ENCODE assay signal across 8 cellular contexts in genomic region chr5:55172937-55173695, GRCh38. TPM values are rescaled to one million over a fixed set of nuclear protein-coding genes. Genes with fewer than 3 reads are reported as not detected.
DNase-seq lines count a peak whose midpoint lies in the region; TF ChIP-seq lines count a peak whose summit lies in the region.

A gene with protein sequence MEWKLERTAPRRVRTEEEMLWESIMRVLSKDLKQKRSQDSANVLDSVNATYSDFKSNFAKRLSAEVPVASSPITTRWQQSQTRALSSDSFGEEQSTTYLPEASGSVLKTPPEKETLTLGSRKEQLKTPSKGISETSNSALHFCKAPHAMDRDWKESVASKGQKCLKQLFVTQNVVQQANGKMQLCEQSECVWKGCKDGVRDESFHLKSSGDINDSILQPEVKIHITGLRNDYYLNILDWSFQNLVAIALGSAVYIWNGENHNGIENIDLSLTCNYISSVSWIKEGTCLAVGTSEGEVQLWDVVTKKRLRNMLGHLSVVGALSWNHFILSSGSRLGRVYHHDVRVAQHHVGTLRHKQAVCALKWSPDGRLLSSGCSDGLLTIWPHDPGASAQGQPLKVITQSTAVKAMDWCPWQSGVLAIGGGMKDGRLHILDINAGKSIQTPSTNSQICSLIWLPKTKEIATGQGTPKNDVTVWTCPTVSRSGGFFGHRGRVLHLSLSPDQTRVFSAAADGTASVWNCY (minus strand): TSS chr5:55173177. CDS start chr5:55173000, 177 bp downstream.

- H3K4me1 ChIP-seq in SJCRH30 (no peaks in the 10 kb centered on the region), parathyroid adenoma (peaks cover 3% of the 10 kb centered on the region), thyroid gland (peaks cover 13 to 19% of the 10 kb centered on the region in 2 donors)

- H3K4me3 Mint-ChIP-seq in glutamatergic neuron (ENCODE audit: unreplicated experiment), result peak within 1 kb of the TSS; percentile 97

- no peak within 1 kb of the TSS for H3K9ac ChIP-seq in parathyroid adenoma

- peak within 1 kb of the TSS; percentile 91 for H3K27ac Mint-ChIP-seq in glutamatergic neuron (ENCODE audit: unreplicated experiment)

- H3K4me2 ChIP-seq in parathyroid adenoma (ENCODE audit: low read length), result peak within 1 kb of the TSS; percentile 96

- DNase-seq in ELF-1 (ENCODE audit: low read depth, low spot score) (peak; percentile 73), GOT3 (lab: John Stamatoyannopoulos, UW) (peak; percentile 24), Kasumi-1 (lab: John Stamatoyannopoulos, UW) (peak; percentile 47 to 52), SJCRH30 (peak; percentile 75 to 85), glutamatergic neuron (peak; percentile 87), thyroid gland (peak; percentile 81 to 83)
- peak; percentile 6 to 45 (median 24) for DNase-seq in activated naive CD4-positive, alpha-beta T cell (lab: John Stamatoyannopoulos, UW)

- no peaks in the 10 kb centered on the region for H3K27me3 ChIP-seq in SJCRH30
- H3K27me3 ChIP-seq in parathyroid adenoma (ENCODE audit: control insufficient read depth, insufficient read depth, low read length), result no peaks in the 10 kb centered on the region
- H3K27me3 ChIP-seq in thyroid gland, result no peaks in the 10 kb centered on the region

- H3K36me3 ChIP-seq in SJCRH30 (no peaks in the 10 kb centered on the region), parathyroid adenoma (ENCODE audit: control insufficient read depth, insufficient read depth, low read length) (no peaks in the 10 kb centered on the region), thyroid gland (no peaks in the 10 kb centered on the region)

- no peak for TF ChIP-seq CTCF in glutamatergic neuron (IDR thresholded peaks at IDR 0.05; ENCODE audit: partially characterized antibody, unreplicated experiment)
- TF ChIP-seq CTCF in parathyroid adenoma (IDR thresholded peaks at IDR 0.05), result no peak
- TF ChIP-seq CTCF in thyroid gland (IDR thresholded peaks at IDR 0.05), result no peak

- no peaks in the 10 kb centered on the region for H3K36me3 Mint-ChIP-seq in glutamatergic neuron (ENCODE audit: unreplicated experiment)

- peak within 1 kb of the TSS; percentile 64 for H3K4me3 ChIP-seq in SJCRH30
- H3K4me3 ChIP-seq in parathyroid adenoma (ENCODE audit: low read depth, low read length), result peak within 1 kb of the TSS; percentile 68
- peak within 1 kb of the TSS; percentile 13 to 35 (median 24) for H3K4me3 ChIP-seq in thyroid gland (replicated peaks in 1 of 3)

- peaks cover 4% of the 10 kb centered on the region for H3K27me3 Mint-ChIP-seq in glutamatergic neuron (ENCODE audit: unreplicated experiment)

- H3K27ac ChIP-seq in SJCRH30, result no peak within 1 kb of the TSS
- no peak within 1 kb of the TSS for H3K27ac ChIP-seq in parathyroid adenoma
- peak within 1 kb of the TSS in 1 of 3 donors; percentile 14 for H3K27ac ChIP-seq in thyroid gland

- H2AFZ ChIP-seq in parathyroid adenoma, result peak within 1 kb of the TSS; percentile 61

- H3K79me2 ChIP-seq in parathyroid adenoma, result no peaks in the 10 kb centered on the region

- intact Hi-C loops in thyroid gland (cut with DNase I), result loop anchor here (10.0 kb wide), 1 partner anchor 132 kb away; the partner anchor contains the start of genes DHX29 and MTREX

- no peaks in the 10 kb centered on the region for H3K9me3 ChIP-seq in SJCRH30 (replicated peaks)
- H3K9me3 ChIP-seq in parathyroid adenoma (ENCODE audit: control insufficient read depth, low read length), result no peaks in the 10 kb centered on the region
- H3K9me3 ChIP-seq in thyroid gland, result no peaks in the 10 kb centered on the region

- peaks cover 21% of the 10 kb centered on the region for H3K4me1 Mint-ChIP-seq in glutamatergic neuron (ENCODE audit: low read depth, unreplicated experiment)

- peaks cover 12% of the 10 kb centered on the region for H3K9me3 Mint-ChIP-seq in glutamatergic neuron (ENCODE audit: unreplicated experiment)

- peak in 1 of 2 donors; percentile 42 for TF ChIP-seq POLR2A in thyroid gland (IDR thresholded peaks at IDR 0.05)

- 1% methylated on average over 38 to 48 of the region's 69 CpGs for WGBS in thyroid gland, 2 donors

RNA-seq across cellular contexts. Expression of the gene that starts here (rescaled TPM):
- total RNA-seq in SJCRH30 (2014; rRNA removed; shearing (Covaris generic)), result 0.02 TPM in 1 of 2 replicates, not detected in the other
- total RNA-seq in glutamatergic neuron (ENCODE audit: unreplicated experiment) (0.34 TPM), thyroid gland (not detected)

Comparison
In these comparisons a context has a peak if more than half of its experiments do, and no peak if none do; other contexts are left out.
1. Peak in DNase-seq and H3K4me3 ChIP-seq in SJCRH30; RNA of the gene not detected or under 1 TPM.
2. Peak in DNase-seq in glutamatergic neuron; RNA of the gene not detected or under 1 TPM.
3. Peak in DNase-seq and H3K4me3 ChIP-seq in thyroid gland; RNA of the gene not detected or under 1 TPM.
4. DNase-seq: peak in every context shown above with its lines; median percentile 87 in glutamatergic neuron; 82 in thyroid gland; 80 in SJCRH30; 73 in ELF-1; 50 in Kasumi-1; 24 in activated naive CD4-positive, alpha-beta T cell; 24 in GOT3.